Comparison of ENCODE assay signal across 18 cellular contexts in the genomic region with DNA sequence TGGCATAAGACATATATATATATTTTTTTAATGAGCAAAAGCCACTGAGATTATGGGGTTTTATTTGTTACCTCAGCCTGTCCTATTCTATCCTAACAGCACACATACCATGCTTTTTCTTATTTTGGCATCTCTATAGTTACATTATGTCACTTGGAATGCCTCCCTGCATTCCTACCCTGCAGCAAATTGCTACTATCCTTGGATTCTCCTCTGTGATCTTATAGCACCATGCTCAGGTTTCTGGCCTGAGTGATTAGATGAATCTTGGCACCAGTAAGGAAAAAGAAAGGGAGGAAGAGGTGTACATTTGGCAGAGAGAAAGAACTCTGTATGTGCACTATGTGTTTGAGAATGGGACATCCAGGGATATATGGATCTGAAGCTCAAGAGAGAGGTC.
DNase-seq lines count a peak whose midpoint lies in the region; ATAC-seq and TF ChIP-seq lines count a peak whose summit lies in the region.
"Had no signal": no experiment of that assay in that cellular context is flagged by ENCODE, and none has a peak within 500 bp of the region (broad histone marks: within the 10 kb centered on the region; RNA-seq: fewer than 3 reads in every experiment).

No MANE protein-coding gene starts in this region.

- H3K27ac Mint-ChIP-seq in brain (peak overlapping the region in 4 of 5 experiments; percentile 1 to 43 (median 21)), nephron (peak overlapping the region in 2 of 3 experiments; percentile 1 to 4)
- H3K27ac Mint-ChIP-seq: CD14-positive monocyte had no signal

- H3K9ac ChIP-seq in mammary epithelial cell (ENCODE audit: insufficient read depth, low read length) = no peak overlapping the region

- no peak overlapping the region for H3K4me2 ChIP-seq in mammary epithelial cell (ENCODE audit: insufficient read depth, low read depth, low read length)

- H3K36me3 Mint-ChIP-seq in brain (peaks cover 6% of the 10 kb centered on the region), nephron (ENCODE audit: low read depth) (no peaks in the 10 kb centered on the region)

- H3K9me3 Mint-ChIP-seq in brain (peaks cover 0 to 5% (median 0%) of the 10 kb centered on the region in 5 experiments), nephron (no peaks in the 10 kb centered on the region)

- no peak overlapping the region for H2AFZ ChIP-seq in mammary epithelial cell (ENCODE audit: low read depth, low read length)

- H3K79me2 ChIP-seq in mammary epithelial cell (ENCODE audit: insufficient read depth, low read length) = no peaks in the 10 kb centered on the region

- H3K4me3 Mint-ChIP-seq in brain (no peak overlapping the region), nephron (no peak overlapping the region)
- H3K4me3 Mint-ChIP-seq: CD14-positive monocyte had no signal

- intact Hi-C loops in mammary epithelial cell (cut with micrococcal nuclease) = loop anchor here (5.0 kb wide), 1 partner anchor 82 kb away; no protein-coding TSS in a partner anchor

- no peak for ATAC-seq in GM21515 (IDR thresholded peaks at IDR 0.05; ENCODE audit: unreplicated experiment)
- ATAC-seq in HG02981 (IDR thresholded peaks at IDR 0.05; ENCODE audit: unreplicated experiment) = no peak

- dilution Hi-C loops in mammary epithelial cell (cut with HindIII; ENCODE audit: low sequenced_read_pairs) = no loop called here

- peaks cover 15% of the 10 kb centered on the region for H3K4me1 ChIP-seq in mammary epithelial cell (ENCODE audit: insufficient read depth, low read length)

- BruUV-seq in mammary epithelial cell (replicated peaks; lab: Mats Ljungman, UMichigan) = no TSS peak

- H3K9me3 ChIP-seq in mammary epithelial cell (replicated peaks; ENCODE audit: insufficient read depth, low read length) = no peaks in the 10 kb centered on the region

- H3K27ac ChIP-seq in mammary epithelial cell (ENCODE audit: insufficient read depth, low read depth, low read length) = no peak overlapping the region
- H3K27ac ChIP-seq: HL-60 had no signal

- peaks cover 3% of the 10 kb centered on the region for H3K27me3 Mint-ChIP-seq in brain
- H3K27me3 Mint-ChIP-seq in nephron (ENCODE audit: low read depth) = peaks cover 3% of the 10 kb centered on the region

- H3K4me3 ChIP-seq in mammary epithelial cell (replicated peaks in 1 of 3; ENCODE audit: insufficient read depth in 1 of 3, low read depth in 2 of 3, low read length in 3 of 3) = no peak overlapping the region

- H3K4me1 Mint-ChIP-seq in brain (peaks cover 75% of the 10 kb centered on the region), nephron (peaks cover 51% of the 10 kb centered on the region)

- peak; percentile 24 to 49 for DNase-seq in T47D (ENCODE audit: low read depth in 1 of 2, low spot score in 1 of 2)
- DNase-seq in mammary epithelial cell = no peak
- no peak for DNase-seq in NCI-H748 treated with DMSO at 0.1 percent for 48 hours (lab: John Stamatoyannopoulos, UW)
- no peak for DNase-seq in HK-2 (ENCODE audit: unreplicated experiment)
- DNase-seq: KG1, NCI-H1105, NCI-H2029 treated with DMSO at 0.1 percent for 48 hours, NCI-H345, NCI-H524, NCI-H82, Right ventricle myocardium superior, SW 1271 had no signal

- H3K36me3 ChIP-seq in mammary epithelial cell (ENCODE audit: insufficient read depth, low read length) = no peaks in the 10 kb centered on the region

- H3K27me3 ChIP-seq in mammary epithelial cell (ENCODE audit: insufficient read depth, low read length) = no peaks in the 10 kb centered on the region

- CTCF ChIA-PET in mammary epithelial cell (lab: Charles Lee; ENCODE audit: low non-redundant PET) = no interaction called here

- no peaks in the 10 kb centered on the region for H4K20me1 ChIP-seq in mammary epithelial cell (ENCODE audit: insufficient read depth, low read length)

- in situ Hi-C loops in T47D (cut with HindIII; ENCODE audit: low pct_unique_long_range_greater_than_20kb, low sequenced_read_pairs) = no loop called here
- in situ Hi-C loops in mammary epithelial cell (cut with MboI; ENCODE audit: low sequenced_read_pairs in 2 of 2) = no loop called here

- peak in 1 of 2 donors; percentile 25 for TF ChIP-seq CTCF in mammary epithelial cell (conservative IDR thresholded peaks at IDR 0.05 in 1 of 2, IDR thresholded peaks at IDR 0.05 in 1 of 2; ENCODE audit: extremely low read depth in 1 of 2, insufficient read depth in 1 of 2, low read depth in 1 of 2, low read length in 2 of 2)
- TF ChIP-seq CTCF in brain (conservative IDR thresholded peaks at IDR 0.05) = no peak
- TF ChIP-seq CTCF in nephron (IDR thresholded peaks at IDR 0.05; ENCODE audit: unreplicated experiment in 3 of 3) = no peak

Comparison
In these comparisons a context has a peak if more than half of its experiments do, and no peak if none do; other contexts are left out.
1. DNase-seq: peak in T47D (2 of 2); none in mammary epithelial cell (single experiment), NCI-H748 treated with DMSO at 0.1 percent for 48 hours (single experiment) and HK-2 (single experiment).